Comparison of ENCODE assay signal across 8 cellular contexts in genomic region chr4:1721003-1721665, GRCh38. TPM values are rescaled to one million over a fixed set of nuclear protein-coding genes. Genes with fewer than 3 reads are reported as not detected.
DNase-seq lines count a peak whose midpoint lies in the region; ATAC-seq and TF ChIP-seq lines count a peak whose summit lies in the region.

Gene TACC3, plus strand, starts transcription at chr4:1721521. Its CDS starts 1,901 bp downstream, at chr4:1723422.
Gene TMEM129, minus strand, starts transcription at chr4:1721323. Its CDS starts 486 bp downstream, at chr4:1720837.

- H3K27ac Mint-ChIP-seq in T-helper 2 cell treated with Interferon-gamma antibody and Interleukin-4, amounts not matched to agents 5 μg/mL and 100 μg/mL, for 36 hours, result peak within 1 kb of the TSS; percentile 96

- H3K4me3 Mint-ChIP-seq in T-helper 2 cell treated with Interferon-gamma antibody and Interleukin-4, amounts not matched to agents 5 μg/mL and 100 μg/mL, for 36 hours, result peak within 1 kb of the TSS; percentile 93

- H3K27me3 ChIP-seq in ascending aorta, result no peaks in the 10 kb centered on the region
- no peaks in the 10 kb centered on the region for H3K27me3 ChIP-seq in right cardiac atrium (ENCODE audit: control insufficient read depth, insufficient read depth)
- no peaks in the 10 kb centered on the region for H3K27me3 ChIP-seq in uterus

- ATAC-seq in GM18508 (IDR thresholded peaks at IDR 0.05; ENCODE audit: insufficient read depth, unreplicated experiment) (peak; percentile 44), HG02981 (IDR thresholded peaks at IDR 0.05; ENCODE audit: unreplicated experiment) (peak; percentile 81), right cardiac atrium (peak; percentile 91 to 92)

- H3K4me1 ChIP-seq in ascending aorta (peaks cover 12 to 18% of the 10 kb centered on the region in 2 donors), right cardiac atrium (ENCODE audit: control insufficient read depth, insufficient read depth, low read length) (no peaks in the 10 kb centered on the region), uterus (peaks cover 0 to 19% of the 10 kb centered on the region in 2 donors)

- H3K4me3 ChIP-seq in ascending aorta (peak within 1 kb of the TSS; percentile 81 to 87), right cardiac atrium (ENCODE audit: low read length) (peak within 1 kb of the TSS; percentile 63), uterus (peak within 1 kb of the TSS; percentile 52 to 84)

- H3K36me3 ChIP-seq in ascending aorta (peaks cover 10 to 24% of the 10 kb centered on the region in 2 donors), uterus (no peaks in the 10 kb centered on the region)

- no peaks in the 10 kb centered on the region for H3K9me3 Mint-ChIP-seq in T-helper 2 cell treated with Interferon-gamma antibody and Interleukin-4, amounts not matched to agents 5 μg/mL and 100 μg/mL, for 36 hours

- WGBS in right cardiac atrium, result under 1% methylated on average over 80 of the region's 83 CpGs

- H3K9me3 ChIP-seq in ascending aorta, result no peaks in the 10 kb centered on the region
- no peaks in the 10 kb centered on the region for H3K9me3 ChIP-seq in right cardiac atrium (ENCODE audit: control insufficient read depth, low read length)
- H3K9me3 ChIP-seq in uterus, result no peaks in the 10 kb centered on the region

- intact Hi-C loops in ascending aorta (cut with DNase I) (loop anchor here (1.0 to 10.0 kb wide), 5 partner anchors 9 to 694 kb away; partner anchors contain the start of genes CFAP99, FAM53A, NSD2 and SLBP), right cardiac atrium (cut with DNase I) (loop anchor here in 1 of 4 donors (10.0 kb wide), 1 partner anchor 366 kb away; no protein-coding TSS in a partner anchor), uterus (cut with DNase I; ENCODE audit: low total_unique reads) (loop anchor here (5.0 kb wide), 1 partner anchor 136 kb away; the partner anchor contains the start of gene LETM1)

- no peak for TF ChIP-seq CTCF in ascending aorta (IDR thresholded peaks at IDR 0.05)
- TF ChIP-seq CTCF in uterus (IDR thresholded peaks at IDR 0.05), result peak in 1 of 4 experiments; percentile 34

- H3K36me3 Mint-ChIP-seq in T-helper 2 cell treated with Interferon-gamma antibody and Interleukin-4, amounts not matched to agents 5 μg/mL and 100 μg/mL, for 36 hours (ENCODE audit: low read depth), result peaks cover 38% of the 10 kb centered on the region

- DNase-seq in NCI-H2029 (lab: John Stamatoyannopoulos, UW) (peak; percentile 96), ascending aorta (ENCODE audit: low spot score in 2 of 2) (peak; percentile 84 to 95), right cardiac atrium (peak; percentile 93 to 96 (median 96)), putamen (ENCODE audit: low spot score) (peak; percentile 96), uterus (peak; percentile 92)
- peak; percentile 91 for DNase-seq in T-helper 2 cell treated with Interferon-gamma antibody and Interleukin-4, amounts not matched to agents 5 μg/mL and 100 μg/mL, for 36 hours (ENCODE audit: low spot score)

- peak; percentile 54 to 56 for TF ChIP-seq POLR2A in uterus (IDR thresholded peaks at IDR 0.05)

- peaks cover 24% of the 10 kb centered on the region for H3K4me1 Mint-ChIP-seq in T-helper 2 cell treated with Interferon-gamma antibody and Interleukin-4, amounts not matched to agents 5 μg/mL and 100 μg/mL, for 36 hours (ENCODE audit: low read depth)

- H3K27me3 Mint-ChIP-seq in T-helper 2 cell treated with Interferon-gamma antibody and Interleukin-4, amounts not matched to agents 5 μg/mL and 100 μg/mL, for 36 hours (ENCODE audit: low read depth), result no peaks in the 10 kb centered on the region

- H3K27ac ChIP-seq in ascending aorta, result peak within 1 kb of the TSS; percentile 87 to 90
- peak within 1 kb of the TSS; percentile 90 for H3K27ac ChIP-seq in right cardiac atrium (ENCODE audit: low read length)
- peak within 1 kb of the TSS; percentile 78 to 87 for H3K27ac ChIP-seq in uterus

RNA-seq across cellular contexts. Expression of gene TACC3, which starts in this region (rescaled TPM):
- total RNA-seq in ascending aorta (2.7 TPM), right cardiac atrium (10 to 100 TPM in 1 of 4 donors, 1 to 10 TPM in 3; 4.1 to 10.8 (median 6.5) TPM), uterus (10 to 100 TPM in 1 of 4 donors, 1 to 10 TPM in 3; 4.6 to 15.6 (median 7.3) TPM)
- polyA plus RNA-seq in right cardiac atrium, result 6.3 TPM

RNA-seq across cellular contexts. Expression of gene TMEM129, which starts in this region (rescaled TPM):
- total RNA-seq in ascending aorta (192 TPM), right cardiac atrium (10 to 100 TPM; 43.0 to 59.2 (median 48.0) TPM), uterus (10 to 100 TPM; 31.0 to 99.7 (median 42.7) TPM)
- 59.1 TPM for polyA plus RNA-seq in right cardiac atrium

Comparison
In these comparisons a context has a peak if more than half of its experiments do, and no peak if none do; other contexts are left out.
1. Peak in every context shown above with its lines: DNase-seq, ATAC-seq, H3K4me3 ChIP-seq and H3K27ac ChIP-seq.